1 cellular context compared by ENCODE assay signal in genomic region chr1:197659175-197659574, GRCh38.
TF ChIP-seq lines count a peak whose summit lies in the region.

No MANE protein-coding gene starts in this region.

TF ChIP-seq in liver, 16 proteins besides CTCF, POLR2A, EP300 and RAD21 (continued from another document):
- no peak for TF ChIP-seq ZBTB33 (IDR thresholded peaks at IDR 0.05)
- no peak for TF ChIP-seq HNF4A (conservative IDR thresholded peaks at IDR 0.05)
- TF ChIP-seq REST (IDR thresholded peaks at IDR 0.05), result no peak
- TF ChIP-seq TAF1 (conservative IDR thresholded peaks at IDR 0.05), result no peak
- TF ChIP-seq MAX (IDR thresholded peaks at IDR 0.05), result no peak
- TF ChIP-seq ATF3 (IDR thresholded peaks at IDR 0.05), result no peak
- TF ChIP-seq SP1 (IDR thresholded peaks at IDR 0.05), result no peak
- no peak for TF ChIP-seq EGR1 (IDR thresholded peaks at IDR 0.05; ENCODE audit: low read depth in 2 of 2)
- no peak for TF ChIP-seq YY1 (IDR thresholded peaks at IDR 0.05)
